In the genomic region with DNA sequence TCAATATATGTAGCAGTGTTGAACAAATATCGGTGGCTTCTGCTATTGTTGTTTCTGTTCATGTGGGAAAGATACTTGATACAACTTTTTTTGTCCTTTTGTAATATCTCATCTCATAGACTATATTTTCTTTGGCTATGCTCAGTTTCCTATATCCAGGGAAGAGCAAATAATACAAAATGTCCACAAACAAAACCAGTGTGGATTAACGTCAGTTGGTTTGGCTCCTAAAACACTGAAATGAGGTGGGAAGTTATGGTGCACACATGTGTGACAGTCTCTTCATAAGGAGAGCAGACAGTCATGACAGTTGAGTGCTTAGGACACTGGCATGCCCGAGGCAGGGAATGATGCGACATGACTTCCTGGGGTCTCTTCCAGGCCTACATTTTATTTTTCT, we compare ENCODE assay signal across 27 cellular contexts. TPM values are rescaled to one million over a fixed set of nuclear protein-coding genes. Genes with fewer than 3 reads are reported as not detected.
DNase-seq lines count a peak whose midpoint lies in the region; FAIRE-seq and TF ChIP-seq lines count a peak whose summit lies in the region.
"Had no signal": no experiment of that assay in that cellular context is flagged by ENCODE, and none has a peak within 500 bp of the region (broad histone marks: within the 10 kb centered on the region; RNA-seq: fewer than 3 reads in every experiment).

No MANE protein-coding gene starts in this region.

- CTCF ChIA-PET in GM10248 (lab: Yijun Ruan, JAX) = no interaction called here

- no peaks in the 10 kb centered on the region for H3K27me3 ChIP-seq in bronchial epithelial cell (ENCODE audit: control insufficient read depth, insufficient read depth, low read length)
- H3K27me3 ChIP-seq: BLaER1 had no signal

- peak; percentile 13 for DNase-seq in brain pericyte (ENCODE audit: low read depth, low spot score)
- no peak for DNase-seq in bronchial epithelial cell (ENCODE audit: low read depth)
- peak; percentile 63 to 74 for DNase-seq in dermis microvascular lymphatic vessel endothelial cell (ENCODE audit: low read depth in 2 of 2)
- DNase-seq in smooth muscle cell of the brain vasculature (ENCODE audit: low read depth, low spot score) = peak; percentile 33
- DNase-seq in NCI-H1930 (lab: John Stamatoyannopoulos, UW) = no peak
- no peak for DNase-seq in T-helper 9 cell
- DNase-seq in GM10248 (ENCODE audit: extremely low spot score) = no peak
- DNase-seq: 8988T; ACHN; BE2C; C1 segment of cervical spinal cord; CD4-positive, alpha-beta memory T cell; CD4-positive, CD25-positive, alpha-beta regulatory T cell; CD8-positive, alpha-beta memory T cell; COR-L47; DMS 273 treated with DMSO at 0.1 percent for 48 hours; DMS153; DMS53; DMS79; DND-41; EL; GDM1 had no signal

- H3K4me3 ChIP-seq in bronchial epithelial cell (ENCODE audit: low read depth, low read length) = no peak overlapping the region
- H3K4me3 ChIP-seq: BLaER1 had no signal

- POLR2A ChIA-PET in GM10248 (lab: Yijun Ruan, JAX) = no interaction called here

- no peak for TF ChIP-seq CTCF in bronchial epithelial cell (IDR thresholded peaks at IDR 0.05; ENCODE audit: insufficient read depth, low read length, severe bottlenecking)
- no peak for TF ChIP-seq CTCF in GM10248 (IDR thresholded peaks at IDR 0.05; ENCODE audit: control extremely low read depth, extremely low read depth, low read depth, missing control alignments)

- FAIRE-seq in bronchial epithelial cell (lab: Jason Lieb, UNC) = peak; percentile 13
- FAIRE-seq: A204.1, GM12891, GM19239 had no signal

- no peaks in the 10 kb centered on the region for H3K36me3 ChIP-seq in bronchial epithelial cell (ENCODE audit: control insufficient read depth, insufficient read depth, low read length)
- H3K36me3 ChIP-seq: BE2C, BLaER1 had no signal

RNA-seq across cellular contexts. Expression of a gene that starts 27.5 kb away (rescaled TPM):
- total RNA-seq in bronchial epithelial cell (not detected in 2 replicates), dermis microvascular lymphatic vessel endothelial cell (65.9 and 163 TPM in 2 replicates)
- total RNA-seq: CD4-positive, alpha-beta memory T cell; CD4-positive, CD25-positive, alpha-beta regulatory T cell; CD8-positive, alpha-beta memory T cell; G401 had no signal

Comparison
In these comparisons a context has a peak if more than half of its experiments do, and no peak if none do; other contexts are left out.
1. DNase-seq: peak in brain pericyte (single experiment), dermis microvascular lymphatic vessel endothelial cell (2 of 2) and smooth muscle cell of the brain vasculature (single experiment); none in bronchial epithelial cell (single experiment), NCI-H1930 (0 of 2), T-helper 9 cell (single experiment) and GM10248 (single experiment).
2. RNA of a gene that starts 27.5 kb away (total RNA-seq): 65.9 to 163 TPM in dermis microvascular lymphatic vessel endothelial cell; not detected in bronchial epithelial cell; every median in the first group is over 10 times any median in the second.